Comparison of ENCODE assay signal across 1 cellular context in genomic region chr3:52278510-52279069, GRCh38.
TF ChIP-seq lines count a peak whose summit lies in the region.

TSS of gene WDR82 (minus strand) at chr3:52278649. CDS start at chr3:52278361, 288 bp downstream.

TF ChIP-seq in HepG2, 621 proteins besides CTCF, POLR2A, EP300 and RAD21 (continued from another document and continues in another):
- TF ChIP-seq FOXK1 (CRISPR knock-in tag; IDR thresholded peaks at IDR 0.05; ENCODE audit: borderline replicate concordance, low read depth) = 0 out of 2 replicates have a peak, but pooled peaks have one; percentile 29
- TF ChIP-seq ZBTB14 (CRISPR knock-in tag; IDR thresholded peaks at IDR 0.05) = no peak
- TF ChIP-seq ZNF564 (CRISPR knock-in tag; IDR thresholded peaks at IDR 0.05) = peak; percentile 43
- TF ChIP-seq PHF21A (CRISPR knock-in tag; IDR thresholded peaks at IDR 0.05) = peak; percentile 47; the same call in 1 of the 2 replicates
- no peak for TF ChIP-seq SRSF9 (IDR thresholded peaks at IDR 0.05; ENCODE audit: borderline replicate concordance, insufficient read depth, low read depth, low read length, poor library complexity, severe bottlenecking)
- TF ChIP-seq ZNF501 (CRISPR knock-in tag; IDR thresholded peaks at IDR 0.05) = 0 out of 2 replicates have a peak, but pooled peaks have one; percentile 7
- TF ChIP-seq ZBTB10 (CRISPR knock-in tag; IDR thresholded peaks at IDR 0.05; ENCODE audit: borderline replicate concordance) = peak; percentile 84
- TF ChIP-seq ZNF562 (CRISPR knock-in tag; IDR thresholded peaks at IDR 0.05; ENCODE audit: borderline replicate concordance) = no peak
- TF ChIP-seq ZNF17 (CRISPR knock-in tag; IDR thresholded peaks at IDR 0.05) = no peak
- TF ChIP-seq SMC3 (IDR thresholded peaks at IDR 0.05; ENCODE audit: low read length) = no peak
- peak; percentile 55; the same call in 1 of the 2 replicates for TF ChIP-seq AKAP8 (CRISPR knock-in tag; IDR thresholded peaks at IDR 0.05)
- TF ChIP-seq TFE3 (CRISPR knock-in tag; IDR thresholded peaks at IDR 0.05) = no peak
- TF ChIP-seq ZNF891 (CRISPR knock-in tag; IDR thresholded peaks at IDR 0.05) = no peak
- no peak for TF ChIP-seq CAMTA2 (CRISPR knock-in tag; IDR thresholded peaks at IDR 0.05; ENCODE audit: borderline replicate concordance)
- no peak; the same call in 1 of the 2 replicates for TF ChIP-seq NR0B2 (CRISPR knock-in tag; IDR thresholded peaks at IDR 0.05)
- no peak for TF ChIP-seq CERS6 (CRISPR knock-in tag; IDR thresholded peaks at IDR 0.05)
- TF ChIP-seq ZNF12 (CRISPR knock-in tag; IDR thresholded peaks at IDR 0.05) = no peak
- TF ChIP-seq ZMAT3 (CRISPR knock-in tag; conservative IDR thresholded peaks at IDR 0.05) = no peak
- TF ChIP-seq ZNF362 (CRISPR knock-in tag; IDR thresholded peaks at IDR 0.05; ENCODE audit: borderline replicate concordance) = peak; percentile 62; the same call in 1 of the 2 replicates
- peak; percentile 55; the same call in 1 of the 2 replicates for TF ChIP-seq ZNF256 (CRISPR knock-in tag; conservative IDR thresholded peaks at IDR 0.05)
- no peak for TF ChIP-seq ZNF292 (CRISPR knock-in tag; IDR thresholded peaks at IDR 0.05; ENCODE audit: borderline replicate concordance, low read depth)
- TF ChIP-seq ZNF724P (CRISPR knock-in tag; IDR thresholded peaks at IDR 0.05; ENCODE audit: borderline replicate concordance) = 0 out of 2 replicates have a peak, but pooled peaks have one; percentile 16
- no peak for TF ChIP-seq ZUFSP (CRISPR knock-in tag; IDR thresholded peaks at IDR 0.05; ENCODE audit: borderline replicate concordance)
- TF ChIP-seq ZNF800 (CRISPR knock-in tag; IDR thresholded peaks at IDR 0.05) = peak; percentile 56; the same call in 1 of the 2 replicates
- no peak for TF ChIP-seq HNF1A (IDR thresholded peaks at IDR 0.05; ENCODE audit: low read depth)
- TF ChIP-seq HNF1A (CRISPR knock-in tag; IDR thresholded peaks at IDR 0.05; ENCODE audit: borderline replicate concordance) = peak; percentile 28; the same call in 1 of the 2 replicates
- 0 out of 2 replicates have a peak, but pooled peaks have one; percentile 44 for TF ChIP-seq ZMYM2 (CRISPR knock-in tag; IDR thresholded peaks at IDR 0.05)
- TF ChIP-seq TEAD2 (CRISPR knock-in tag; IDR thresholded peaks at IDR 0.05) = no peak
- 0 out of 2 replicates have a peak, but pooled peaks have one; percentile 31 for TF ChIP-seq MTF2 (CRISPR knock-in tag; IDR thresholded peaks at IDR 0.05; ENCODE audit: borderline replicate concordance)
- no peak for TF ChIP-seq CENPT (CRISPR knock-in tag; IDR thresholded peaks at IDR 0.05; ENCODE audit: low read depth)
- peak; percentile 49; the same call in 1 of the 2 replicates for TF ChIP-seq ZNF264 (CRISPR knock-in tag; IDR thresholded peaks at IDR 0.05)
- TF ChIP-seq PCBP1 (IDR thresholded peaks at IDR 0.05; ENCODE audit: borderline replicate concordance, low read depth, low read length) = 0 out of 2 replicates have a peak, but pooled peaks have one; percentile 28
- TF ChIP-seq ZNF34 (CRISPR knock-in tag; IDR thresholded peaks at IDR 0.05; ENCODE audit: borderline replicate concordance) = 0 out of 2 replicates have a peak, but pooled peaks have one; percentile 47
- TF ChIP-seq ZNF275 (CRISPR knock-in tag; IDR thresholded peaks at IDR 0.05; ENCODE audit: borderline replicate concordance) = no peak
- 0 out of 2 replicates have a peak, but pooled peaks have one; percentile 42 for TF ChIP-seq ZNF556 (CRISPR knock-in tag; IDR thresholded peaks at IDR 0.05; ENCODE audit: borderline replicate concordance)
- 0 out of 2 replicates have a peak, but pooled peaks have one; percentile 16 for TF ChIP-seq SNAPC5 (CRISPR knock-in tag; IDR thresholded peaks at IDR 0.05; ENCODE audit: borderline replicate concordance)
